In the genomic region with DNA sequence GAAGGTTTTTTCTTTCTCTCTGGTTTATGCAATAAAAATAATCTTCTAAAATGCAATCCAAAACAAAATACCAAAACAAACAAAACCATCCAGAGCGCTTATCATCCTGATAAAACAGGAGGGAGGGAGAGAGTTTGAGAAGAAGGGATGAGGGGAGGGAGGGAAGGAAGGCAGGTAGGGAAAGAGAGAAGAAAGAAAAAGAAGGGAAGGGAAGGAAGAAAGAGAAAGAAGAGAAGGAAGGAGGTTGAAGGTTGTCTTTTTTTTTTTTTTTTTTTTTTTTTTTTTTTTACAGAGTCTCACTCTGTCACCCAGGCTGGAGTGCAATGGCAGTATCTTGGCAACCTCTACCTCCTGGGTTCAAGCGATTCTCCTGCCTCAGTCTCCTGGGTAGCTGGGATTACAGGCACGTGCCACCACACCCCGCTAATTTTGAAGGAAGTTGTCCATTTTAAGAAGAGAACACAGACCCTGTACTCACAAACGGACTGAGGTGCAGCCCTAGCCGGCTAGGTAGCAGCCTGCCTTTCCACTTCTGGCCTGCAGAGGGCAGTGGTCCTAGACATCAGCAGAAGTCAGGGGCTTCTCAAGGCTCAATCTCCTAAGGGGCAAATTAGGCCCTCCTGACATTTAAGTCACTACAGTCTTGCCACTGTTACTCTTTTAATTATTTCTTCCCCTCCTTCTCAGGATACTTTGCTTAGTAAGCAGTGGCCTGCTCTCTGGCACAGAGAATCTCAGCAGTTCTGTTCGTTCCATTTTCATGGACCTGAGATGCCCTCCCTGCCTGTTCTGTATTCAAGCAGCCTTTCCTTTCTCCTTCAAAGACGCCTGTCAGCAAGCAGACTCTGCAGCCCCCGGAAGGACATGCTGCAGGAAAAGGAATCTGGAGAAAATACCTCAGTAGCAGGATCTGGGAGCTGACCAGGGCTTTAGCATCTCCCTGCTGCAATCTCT, we compare ENCODE assay signal across 8 cellular contexts.
DNase-seq lines count a peak whose midpoint lies in the region; ATAC-seq and TF ChIP-seq lines count a peak whose summit lies in the region.

No MANE protein-coding gene starts in this region.

- TF ChIP-seq RAD21 in HCT116 (IDR thresholded peaks at IDR 0.05; ENCODE audit: low read depth): peak; percentile 75

- H3K36me3 ChIP-seq in HCT116 (ENCODE audit: control insufficient read depth in 1 of 2, insufficient read depth in 2 of 2, low read length in 2 of 2) (no peaks in the 10 kb centered on the region), ascending aorta (no peaks in the 10 kb centered on the region), smooth muscle cell (ENCODE audit: low read depth) (no peaks in the 10 kb centered on the region)

- H3K27ac ChIP-seq in HCT116 (ENCODE audit: low read depth, low read length) (no peak overlapping the region), ascending aorta (no peak overlapping the region), smooth muscle cell (ENCODE audit: low read depth) (no peak overlapping the region)

- H4K20me1 ChIP-seq in HCT116 (ENCODE audit: insufficient read depth) (no peaks in the 10 kb centered on the region), smooth muscle cell (ENCODE audit: low read depth) (no peaks in the 10 kb centered on the region)

- intact Hi-C loops in HCT116 (cut with micrococcal nuclease): loop anchor here (1.0 to 2.0 kb wide), 2 partner anchors 77 to 276 kb away; partner anchors contain the start of gene EPB41L4B
- intact Hi-C loops in ascending aorta (cut with DNase I): loop anchor here (1.0 to 10.0 kb wide), 2 partner anchors 77 to 280 kb away; partner anchors contain the start of gene EPB41L4B

- H3K4me2 ChIP-seq in HCT116 (ENCODE audit: low read length) (no peak overlapping the region), smooth muscle cell (peak overlapping the region; percentile 62)

- peak; percentile 64 to 96 (median 91); a peak in 5 of 6 replicates for TF ChIP-seq CTCF in HCT116 (IDR thresholded peaks at IDR 0.05 in 2 of 3, conservative IDR thresholded peaks at IDR 0.05 in 1 of 3; ENCODE audit: borderline replicate concordance in 1 of 3, insufficient read depth in 1 of 3, low read depth in 2 of 3, low read length in 2 of 3)
- peak; percentile 64 to 94 (median 93) for TF ChIP-seq CTCF in ascending aorta (IDR thresholded peaks at IDR 0.05)
- TF ChIP-seq CTCF in smooth muscle cell (IDR thresholded peaks at IDR 0.05; ENCODE audit: borderline replicate concordance, insufficient read depth, poor library complexity, severe bottlenecking): peak; percentile 90

- TF ChIP-seq POLR2A in HCT116 (IDR thresholded peaks at IDR 0.05; ENCODE audit: borderline replicate concordance, extremely low read depth, insufficient read depth, insufficient read length): no peak

- peak; percentile 73 for DNase-seq in GM03348 (ENCODE audit: low spot score)
- peak; percentile 52 for DNase-seq in HCT116 (ENCODE audit: low read depth, low spot score)
- DNase-seq in NCI-H1092 treated with DMSO at 0.1 percent for 48 hours (lab: John Stamatoyannopoulos, UW): peak; percentile 76
- DNase-seq in T-helper 2 cell: peak; percentile 2 to 76 (median 44)
- DNase-seq in ascending aorta (ENCODE audit: low spot score in 2 of 2): peak in 1 of 2 donors; percentile 84
- peak in 43 of 51 donors; percentile 4 to 76 (median 34) for DNase-seq in hypothalamus (lab: John Stamatoyannopoulos, UW)
- peak; percentile 8 for DNase-seq in smooth muscle cell (lab: John Stamatoyannopoulos, UW; ENCODE audit: unreplicated experiment)

- H3K9me3 ChIP-seq in HCT116 (ENCODE audit: control insufficient read depth in 1 of 2, insufficient read depth in 1 of 2, low read depth in 1 of 2, low read length in 2 of 2): no peaks in the 10 kb centered on the region
- no peaks in the 10 kb centered on the region for H3K9me3 ChIP-seq in ascending aorta
- H3K9me3 ChIP-seq in smooth muscle cell (replicated peaks; ENCODE audit: low read depth): no peaks in the 10 kb centered on the region

- ATAC-seq in HCT116: peak; percentile 95
- ATAC-seq in GM18873 (IDR thresholded peaks at IDR 0.05; ENCODE audit: low FRiP score, unreplicated experiment): no peak

- H3F3A ChIP-seq in smooth muscle cell (ENCODE audit: low read depth): no peaks in the 10 kb centered on the region

- WGBS in smooth muscle cell (ENCODE audit: low lambda C conversion rate): 36% methylated on average over 9 of the region's 9 CpGs

- no peaks in the 10 kb centered on the region for H3K79me2 ChIP-seq in HCT116 (ENCODE audit: insufficient read depth, low read length)
- H3K79me2 ChIP-seq in smooth muscle cell (ENCODE audit: low read depth): no peaks in the 10 kb centered on the region

- no peaks in the 10 kb centered on the region for H3K9me2 ChIP-seq in HCT116 (ENCODE audit: insufficient read depth)

- H3K4me3 ChIP-seq in HCT116 (replicated peaks in 1 of 2; ENCODE audit: low read depth in 1 of 2, low read length in 2 of 2) (no peak overlapping the region), ascending aorta (no peak overlapping the region), smooth muscle cell (no peak overlapping the region)

- RAD21 ChIA-PET in HCT116 (lab: Charles Lee; ENCODE audit: low non-redundant PET in 1 of 2, low total read pairs in 2 of 2, uncharacterized antibody in 2 of 2, unreplicated experiment in 2 of 2): no interaction called here

- no peak overlapping the region for H3K9ac ChIP-seq in HCT116 (ENCODE audit: low read length)
- H3K9ac ChIP-seq in smooth muscle cell (ENCODE audit: low read depth): no peak overlapping the region

- BruUV-seq in HCT116 (replicated peaks; lab: Mats Ljungman, UMichigan): no TSS peak

- H3K4me1 ChIP-seq in HCT116 (ENCODE audit: control insufficient read depth in 1 of 2, insufficient read depth in 2 of 2, low read length in 2 of 2) (no peaks in the 10 kb centered on the region), ascending aorta (no peaks in the 10 kb centered on the region), smooth muscle cell (ENCODE audit: low read depth) (no peaks in the 10 kb centered on the region)

- H3K27me3 ChIP-seq in HCT116 (ENCODE audit: insufficient read depth, low read length): no peaks in the 10 kb centered on the region
- no peaks in the 10 kb centered on the region for H3K27me3 ChIP-seq in ascending aorta
- no peaks in the 10 kb centered on the region for H3K27me3 ChIP-seq in smooth muscle cell (ENCODE audit: low read depth)

- CTCF ChIA-PET in HCT116 (lab: Charles Lee): no interaction called here

- H2AFZ ChIP-seq in HCT116 (ENCODE audit: low read depth, low read length, poor library complexity, severe bottlenecking) (no peak overlapping the region), smooth muscle cell (ENCODE audit: low read depth) (no peak overlapping the region)

- POLR2A ChIA-PET in HCT116 (lab: Charles Lee): no interaction called here

TF ChIP-seq in HCT116, 20 proteins besides CTCF, POLR2A, EP300 and RAD21:
- TF ChIP-seq ATF3 (IDR thresholded peaks at IDR 0.05) (no peak), POLR2AphosphoS5 (IDR thresholded peaks at IDR 0.05; ENCODE audit: low read depth, low read length) (no peak), SIN3A (IDR thresholded peaks at IDR 0.05; ENCODE audit: low read depth) (no peak), ZFX (IDR thresholded peaks at IDR 0.05) (no peak), CBX3 (IDR thresholded peaks at IDR 0.05; ENCODE audit: low read depth) (no peak), EGR1 (IDR thresholded peaks at IDR 0.05; ENCODE audit: low read depth) (no peak), FOSL1 (IDR thresholded peaks at IDR 0.05; ENCODE audit: low read depth) (no peak), SRF (IDR thresholded peaks at IDR 0.05; ENCODE audit: low read depth) (no peak), JUND (IDR thresholded peaks at IDR 0.05) (no peak)
- TF ChIP-seq, protein P1, sequence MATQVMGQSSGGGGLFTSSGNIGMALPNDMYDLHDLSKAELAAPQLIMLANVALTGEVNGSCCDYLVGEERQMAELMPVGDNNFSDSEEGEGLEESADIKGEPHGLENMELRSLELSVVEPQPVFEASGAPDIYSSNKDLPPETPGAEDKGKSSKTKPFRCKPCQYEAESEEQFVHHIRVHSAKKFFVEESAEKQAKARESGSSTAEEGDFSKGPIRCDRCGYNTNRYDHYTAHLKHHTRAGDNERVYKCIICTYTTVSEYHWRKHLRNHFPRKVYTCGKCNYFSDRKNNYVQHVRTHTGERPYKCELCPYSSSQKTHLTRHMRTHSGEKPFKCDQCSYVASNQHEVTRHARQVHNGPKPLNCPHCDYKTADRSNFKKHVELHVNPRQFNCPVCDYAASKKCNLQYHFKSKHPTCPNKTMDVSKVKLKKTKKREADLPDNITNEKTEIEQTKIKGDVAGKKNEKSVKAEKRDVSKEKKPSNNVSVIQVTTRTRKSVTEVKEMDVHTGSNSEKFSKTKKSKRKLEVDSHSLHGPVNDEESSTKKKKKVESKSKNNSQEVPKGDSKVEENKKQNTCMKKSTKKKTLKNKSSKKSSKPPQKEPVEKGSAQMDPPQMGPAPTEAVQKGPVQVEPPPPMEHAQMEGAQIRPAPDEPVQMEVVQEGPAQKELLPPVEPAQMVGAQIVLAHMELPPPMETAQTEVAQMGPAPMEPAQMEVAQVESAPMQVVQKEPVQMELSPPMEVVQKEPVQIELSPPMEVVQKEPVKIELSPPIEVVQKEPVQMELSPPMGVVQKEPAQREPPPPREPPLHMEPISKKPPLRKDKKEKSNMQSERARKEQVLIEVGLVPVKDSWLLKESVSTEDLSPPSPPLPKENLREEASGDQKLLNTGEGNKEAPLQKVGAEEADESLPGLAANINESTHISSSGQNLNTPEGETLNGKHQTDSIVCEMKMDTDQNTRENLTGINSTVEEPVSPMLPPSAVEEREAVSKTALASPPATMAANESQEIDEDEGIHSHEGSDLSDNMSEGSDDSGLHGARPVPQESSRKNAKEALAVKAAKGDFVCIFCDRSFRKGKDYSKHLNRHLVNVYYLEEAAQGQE (IDR thresholded peaks at IDR 0.05; ENCODE audit: low read depth): no peak
